17 cellular contexts compared by ENCODE assay signal in genomic region chr12:64595863-64596793, GRCh38. TPM values are rescaled to one million over a fixed set of nuclear protein-coding genes. Genes with fewer than 3 reads are reported as not detected.
DNase-seq lines count a peak whose midpoint lies in the region; ATAC-seq and TF ChIP-seq lines count a peak whose summit lies in the region.
"Had no signal": no experiment of that assay in that cellular context is flagged by ENCODE, and none has a peak within 500 bp of the region (broad histone marks: within the 10 kb centered on the region; RNA-seq: fewer than 3 reads in every experiment).

No MANE protein-coding gene starts in this region.

- POLR2A ChIA-PET in activated CD4-positive, alpha-beta T cell treated with anti-CD3 and anti-CD28 coated beads for 36 hours (lab: Charles Lee), result interaction anchor here (0.6 kb wide), 1 partner anchor 16 kb away, joined by 3 read pairs; no protein-coding TSS in a partner anchor

- intact Hi-C loops in activated CD4-positive, alpha-beta T cell treated with anti-CD3 and anti-CD28 coated beads for 36 hours (cut with DNase I, micrococcal nuclease), result loop anchor here in 1 of 2 experiments (5.0 kb wide), 1 partner anchor 204 kb away; the partner anchor contains the start of gene C12orf56

- no peaks in the 10 kb centered on the region for H3K36me3 Mint-ChIP-seq in activated CD4-positive, alpha-beta T cell treated with anti-CD3 and anti-CD28 coated beads for 36 hours (ENCODE audit: low read depth)
- no peaks in the 10 kb centered on the region for H3K36me3 Mint-ChIP-seq in type B pancreatic cell
- no peaks in the 10 kb centered on the region for H3K36me3 Mint-ChIP-seq in natural killer cell treated with Interleukin-12 subunit alpha and Interleukin-12 subunit beta and Interleukin-15 and Interleukin-18, amount 100 ng/mL, for 72 hours
- H3K36me3 Mint-ChIP-seq: activated CD8-positive, alpha-beta memory T cell treated with anti-CD3 and anti-CD28 coated beads, Interleukin-2, amount 10 ng/mL, durations not matched to agents 7 days and 5 days had no signal

- CTCF ChIA-PET in activated CD4-positive, alpha-beta T cell treated with anti-CD3 and anti-CD28 coated beads for 36 hours (lab: Charles Lee), result interaction anchor here (0.9 kb wide), 1 partner anchor 20 kb away, joined by 3 read pairs; no protein-coding TSS in a partner anchor

- peaks cover 39% of the 10 kb centered on the region for H3K4me1 Mint-ChIP-seq in activated CD4-positive, alpha-beta T cell treated with anti-CD3 and anti-CD28 coated beads for 36 hours
- H3K4me1 Mint-ChIP-seq in type B pancreatic cell (ENCODE audit: unreplicated experiment), result peaks cover 29% of the 10 kb centered on the region
- H3K4me1 Mint-ChIP-seq in natural killer cell treated with Interleukin-12 subunit alpha and Interleukin-12 subunit beta and Interleukin-15 and Interleukin-18, amount 100 ng/mL, for 72 hours (ENCODE audit: low read depth in 2 of 2), result peaks cover 16 to 18% of the 10 kb centered on the region in 2 donors

- H3K27ac Mint-ChIP-seq in activated CD4-positive, alpha-beta T cell treated with anti-CD3 and anti-CD28 coated beads for 36 hours, result peak overlapping the region; percentile 4
- peak overlapping the region; percentile 29 for H3K27ac Mint-ChIP-seq in type B pancreatic cell
- peak overlapping the region in 1 of 2 donors; percentile 8 for H3K27ac Mint-ChIP-seq in natural killer cell treated with Interleukin-12 subunit alpha and Interleukin-12 subunit beta and Interleukin-15 and Interleukin-18, amount 100 ng/mL, for 72 hours
- H3K27ac Mint-ChIP-seq: activated CD8-positive, alpha-beta memory T cell treated with anti-CD3 and anti-CD28 coated beads, Interleukin-2, amount 10 ng/mL, durations not matched to agents 7 days and 5 days; activated T-helper 17 cell treated with anti-CD3 and anti-CD28 coated beads, Interleukin-2, amount 50 U/mL, for 72 hours had no signal

- no peaks in the 10 kb centered on the region for H3K9me3 Mint-ChIP-seq in activated CD4-positive, alpha-beta T cell treated with anti-CD3 and anti-CD28 coated beads for 36 hours (ENCODE audit: low read depth)
- peaks cover 6% of the 10 kb centered on the region for H3K9me3 Mint-ChIP-seq in type B pancreatic cell
- H3K9me3 Mint-ChIP-seq in natural killer cell treated with Interleukin-12 subunit alpha and Interleukin-12 subunit beta and Interleukin-15 and Interleukin-18, amount 100 ng/mL, for 72 hours, result no peaks in the 10 kb centered on the region
- H3K9me3 Mint-ChIP-seq: activated T-helper 17 cell treated with anti-CD3 and anti-CD28 coated beads, Interleukin-2, amount 50 U/mL, for 72 hours had no signal

- TF ChIP-seq CTCF in type B pancreatic cell (conservative IDR thresholded peaks at IDR 0.05), result no peak

- ATAC-seq in activated CD4-positive, alpha-beta T cell treated with anti-CD3 and anti-CD28 coated beads for 36 hours, result no peak
- ATAC-seq in left lobe of liver, result peak; percentile 64
- no peak for ATAC-seq in natural killer cell treated with Interleukin-12 subunit alpha and Interleukin-12 subunit beta and Interleukin-15 and Interleukin-18, amount 100 ng/mL, for 72 hours
- ATAC-seq: activated CD8-positive, alpha-beta memory T cell treated with anti-CD3 and anti-CD28 coated beads, Interleukin-2, amount 10 ng/mL, durations not matched to agents 7 days and 5 days; left colon had no signal

- H3K4me3 Mint-ChIP-seq in activated CD4-positive, alpha-beta T cell treated with anti-CD3 and anti-CD28 coated beads for 36 hours, result no peak overlapping the region
- no peak overlapping the region for H3K4me3 Mint-ChIP-seq in type B pancreatic cell
- H3K4me3 Mint-ChIP-seq in natural killer cell treated with Interleukin-12 subunit alpha and Interleukin-12 subunit beta and Interleukin-15 and Interleukin-18, amount 100 ng/mL, for 72 hours, result no peak overlapping the region
- H3K4me3 Mint-ChIP-seq: activated CD8-positive, alpha-beta memory T cell treated with anti-CD3 and anti-CD28 coated beads, Interleukin-2, amount 10 ng/mL, durations not matched to agents 7 days and 5 days; activated T-helper 17 cell treated with anti-CD3 and anti-CD28 coated beads, Interleukin-2, amount 50 U/mL, for 72 hours had no signal

- no peak for DNase-seq in activated CD4-positive, alpha-beta T cell treated with anti-CD3 and anti-CD28 coated beads for 36 hours
- DNase-seq in activated CD4-positive, alpha-beta T cell treated with anti-CD3 and anti-CD28 coated beads, Interleukin-2, amount 50 U/mL, for 4 hours, result no peak
- DNase-seq in NOMO-1 treated with dmso at 0.1 percent for 144 hours (lab: John Stamatoyannopoulos, UW; ENCODE audit: unreplicated experiment), result peak; percentile 14
- DNase-seq in left lobe of liver (ENCODE audit: low spot score), result no peak
- no peak for DNase-seq in type B pancreatic cell (ENCODE audit: extremely low spot score, unreplicated experiment)
- DNase-seq in D341Med (ENCODE audit: low spot score), result no peak
- no peak for DNase-seq in natural killer cell treated with Interleukin-12 subunit alpha and Interleukin-12 subunit beta and Interleukin-15 and Interleukin-18, amount 100 ng/mL, for 72 hours (ENCODE audit: low spot score)
- no peak for DNase-seq in C1 segment of cervical spinal cord (lab: John Stamatoyannopoulos, UW)
- DNase-seq: activated CD4-positive, alpha-beta T cell treated with anti-CD3 and anti-CD28 coated beads for 1 hour; activated CD8-positive, alpha-beta memory T cell treated with anti-CD3 and anti-CD28 coated beads, Interleukin-2, amount 10 ng/mL, durations not matched to agents 7 days and 5 days; DMS79; left colon; NCI-H1105; NCI-H526; stimulated activated CD4-positive, alpha-beta T cell treated with anti-CD3 and anti-CD28 coated beads, Interleukin-4, amount 100 ng/mL, for 24 hours; T1000 had no signal

- no peaks in the 10 kb centered on the region for H3K27me3 Mint-ChIP-seq in activated CD4-positive, alpha-beta T cell treated with anti-CD3 and anti-CD28 coated beads for 36 hours
- no peaks in the 10 kb centered on the region for H3K27me3 Mint-ChIP-seq in type B pancreatic cell
- H3K27me3 Mint-ChIP-seq in natural killer cell treated with Interleukin-12 subunit alpha and Interleukin-12 subunit beta and Interleukin-15 and Interleukin-18, amount 100 ng/mL, for 72 hours, result peaks cover 20 to 21% of the 10 kb centered on the region in 2 donors
- H3K27me3 Mint-ChIP-seq: activated CD8-positive, alpha-beta memory T cell treated with anti-CD3 and anti-CD28 coated beads, Interleukin-2, amount 10 ng/mL, durations not matched to agents 7 days and 5 days; activated T-helper 17 cell treated with anti-CD3 and anti-CD28 coated beads, Interleukin-2, amount 50 U/mL, for 72 hours had no signal

RNA-seq across cellular contexts. Expression of gene RASSF3, which starts 14.2 kb away (rescaled TPM):
- 10 to 100 TPM; 38.0 to 39.0 TPM for total RNA-seq in activated CD4-positive, alpha-beta T cell treated with anti-CD3 and anti-CD28 coated beads for 36 hours
- total RNA-seq in left lobe of liver, result 11.2 TPM
- total RNA-seq in type B pancreatic cell (ENCODE audit: low replicate concordance), result 16.3 and 31.8 TPM in 2 replicates
- 10 to 100 TPM; 64.3 to 92.1 TPM for total RNA-seq in natural killer cell treated with Interleukin-12 subunit alpha and Interleukin-12 subunit beta and Interleukin-15 and Interleukin-18, amount 100 ng/mL, for 72 hours
